In the genomic region with DNA sequence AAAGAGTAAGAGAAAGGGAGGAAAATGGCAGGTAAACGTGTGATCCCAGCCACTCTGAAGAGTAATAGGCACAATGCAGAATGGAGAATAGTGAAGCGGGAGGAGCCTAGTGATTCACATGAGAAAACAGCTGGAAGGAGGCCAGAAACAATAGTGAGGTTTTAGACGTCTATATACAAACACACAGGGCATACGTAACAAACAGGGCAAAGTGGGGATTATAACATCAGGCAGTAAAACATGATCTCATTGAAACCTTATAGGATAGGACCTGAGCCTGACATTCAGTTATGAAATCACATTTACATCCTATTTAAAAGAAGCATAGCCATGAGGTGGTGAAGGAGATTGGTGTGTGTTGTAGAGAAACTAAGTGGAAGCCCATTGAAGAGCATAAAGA, we compare ENCODE assay signal across 13 cellular contexts. TPM values are rescaled to one million over a fixed set of nuclear protein-coding genes. Genes with fewer than 3 reads are reported as not detected.
DNase-seq lines count a peak whose midpoint lies in the region; ATAC-seq and TF ChIP-seq lines count a peak whose summit lies in the region.
"Had no signal": no experiment of that assay in that cellular context is flagged by ENCODE, and none has a peak within 500 bp of the region (broad histone marks: within the 10 kb centered on the region; RNA-seq: fewer than 3 reads in every experiment).

No MANE protein-coding gene starts in this region.

- no peak overlapping the region for H3K4me3 ChIP-seq in astrocyte of the cerebellum (ENCODE audit: low read depth, low read length)
- no peak overlapping the region for H3K4me3 ChIP-seq in kidney epithelial cell (ENCODE audit: low read depth, low read length)

- ATAC-seq in HG02571 (IDR thresholded peaks at IDR 0.05; ENCODE audit: unreplicated experiment) (no peak), GM19463 (IDR thresholded peaks at IDR 0.05; ENCODE audit: unreplicated experiment) (no peak)
- ATAC-seq: activated T-helper 17 cell treated with anti-CD3 and anti-CD28 coated beads, Interleukin-2, amount 50 U/mL, for 72 hours; left ventricle myocardium superior had no signal

- no peaks in the 10 kb centered on the region for H3K36me3 ChIP-seq in kidney epithelial cell (ENCODE audit: control insufficient read depth, insufficient read depth, low read length)

- TF ChIP-seq CTCF in astrocyte of the cerebellum (IDR thresholded peaks at IDR 0.05; ENCODE audit: low read depth, low read length, missing control alignments): no peak
- no peak for TF ChIP-seq CTCF in kidney epithelial cell (IDR thresholded peaks at IDR 0.05; ENCODE audit: insufficient read depth, low read length, poor library complexity, severe bottlenecking)

- in situ Hi-C loops in astrocyte of the cerebellum (cut with HindIII; ENCODE audit: low sequenced_read_pairs): no loop called here

- no peaks in the 10 kb centered on the region for H3K27me3 ChIP-seq in kidney epithelial cell (ENCODE audit: control insufficient read depth, insufficient read depth, low read length)

- peak; percentile 14 for DNase-seq in COLO668 (lab: John Stamatoyannopoulos, UW; ENCODE audit: unreplicated experiment)
- peak; percentile 23 for DNase-seq in HS-27A (ENCODE audit: low read depth)
- DNase-seq in astrocyte of the cerebellum (ENCODE audit: low read depth): peak; percentile 13
- DNase-seq in kidney epithelial cell (ENCODE audit: low read depth): peak; percentile 2
- no peak for DNase-seq in NCI-H1436 treated with DMSO at 0.1 percent for 48 hours (lab: John Stamatoyannopoulos, UW)
- DNase-seq in SK-N-DZ (ENCODE audit: low spot score): no peak
- DNase-seq: CD8-positive, alpha-beta memory T cell; hippocampal formation; left ventricle myocardium superior had no signal

RNA-seq across cellular contexts. Expression of gene GATA6, which starts 33.0 kb away (rescaled TPM):
- 2.5 TPM in 2 replicates for total RNA-seq in kidney epithelial cell
- polyA plus RNA-seq in SK-N-DZ (2014; cell fraction: cytosol; rRNA removed): not detected in 2 replicates
- not detected in 2 replicates for polyA plus RNA-seq in SK-N-DZ (2014; cell fraction: nucleus; rRNA removed)
- total RNA-seq: activated CD8-positive, alpha-beta memory T cell treated with anti-CD3 and anti-CD28 coated beads for 36 hours; activated T-helper 17 cell treated with anti-CD3 and anti-CD28 coated beads, Interleukin-2, amount 50 U/mL, for 72 hours had no signal

Comparison
In these comparisons a context has a peak if more than half of its experiments do, and no peak if none do; other contexts are left out.
1. DNase-seq: peak in COLO668 (single experiment), HS-27A (single experiment), astrocyte of the cerebellum (single experiment) and kidney epithelial cell (single experiment); none in NCI-H1436 treated with DMSO at 0.1 percent for 48 hours (single experiment) and SK-N-DZ (single experiment).